ENCODE assay signal across 27 cellular contexts in the genomic region with DNA sequence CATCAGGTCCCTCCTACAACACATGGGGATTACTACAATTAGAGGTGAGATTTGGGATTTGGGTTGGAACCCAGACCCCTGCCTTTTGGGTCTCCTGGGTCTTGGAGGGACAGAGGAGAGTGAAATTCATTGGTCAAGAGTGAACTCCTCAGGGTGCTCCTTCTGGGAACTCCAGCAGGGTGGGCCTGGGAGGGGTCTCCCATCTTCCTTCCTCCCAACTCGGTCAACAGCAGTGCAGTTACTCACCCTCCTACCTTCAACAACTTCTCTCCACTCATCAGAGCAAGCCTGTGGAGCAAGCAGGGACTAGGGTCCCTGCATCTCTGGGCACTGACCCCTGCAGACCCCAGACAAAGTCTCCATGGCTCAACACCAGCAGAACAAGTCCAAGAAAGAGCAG.
"Had no signal": no experiment of that assay in that cellular context is flagged by ENCODE, and none has a peak within 500 bp of the region (broad histone marks: within the 10 kb centered on the region; RNA-seq: fewer than 3 reads in every experiment).

No MANE protein-coding gene starts in this region.

- H3K36me3 Mint-ChIP-seq: activated naive CD8-positive, alpha-beta T cell treated with anti-CD3 and anti-CD28 coated beads for 36 hours had no signal

- H3K9me3 ChIP-seq: Peyer's patch, SJSA1, SK-N-SH had no signal

- ATAC-seq: activated T-cell treated with anti-CD3 and anti-CD28 coated beads, Interleukin-2, amount 50 U/mL, for 72 hours; activated T-helper 17 cell treated with anti-CD3 and anti-CD28 coated beads, Interleukin-2, amount 50 U/mL, for 72 hours had no signal

- H3K36me3 ChIP-seq: brain microvascular endothelial cell, Peyer's patch, SJSA1 had no signal

- H3K4me2 ChIP-seq: SK-N-SH had no signal

- DNase-seq: activated CD4-positive, alpha-beta T cell treated with anti-CD3 and anti-CD28 coated beads, Interleukin-2, amount 10 ng/mL, durations not matched to agents 24 days and 14 days; activated CD4-positive, alpha-beta T cell treated with anti-CD3 and anti-CD28 coated beads, Interleukin-2, amount 50 U/mL, for 4 hours; activated gamma-delta T cell treated with Interleukin-2 at 50 U/mL for 16 hours; activated naive CD4-positive, alpha-beta T cell treated with anti-CD3 and anti-CD28 coated beads for 36 hours; activated naive CD8-positive, alpha-beta T cell treated with anti-CD3 and anti-CD28 coated beads for 36 hours; activated T-cell treated with anti-CD3 and anti-CD28 coated beads, Interleukin-2, amount 50 U/mL, for 1 hour; activated T-cell treated with anti-CD3 and anti-CD28 coated beads, Interleukin-2, amount 50 U/mL, for 72 hours; amniotic stem cell; brain microvascular endothelial cell; Karpas-422; KBM-7; NCI-H1105; NCI-H1417 treated with DMSO at 0.1 percent for 48 hours; NCI-H1930; NCI-H2081 treated with DMSO at 0.1 percent for 48 hours; NCI-H226; NCI-H446 treated with DMSO at 0.1 percent for 48 hours; NCI-H524 treated with DMSO at 0.1 percent for 48 hours; RPMI8226; SHP77 treated with DMSO at 0.1 percent for 48 hours; SK-N-SH had no signal

- H3K4me3 Mint-ChIP-seq: activated CD4-positive, alpha-beta T cell treated with anti-CD3 and anti-CD28 coated beads, Interleukin-2, amount 10 ng/mL, durations not matched to agents 24 days and 14 days; activated naive CD4-positive, alpha-beta T cell treated with anti-CD3 and anti-CD28 coated beads for 36 hours; activated naive CD8-positive, alpha-beta T cell treated with anti-CD3 and anti-CD28 coated beads for 36 hours; activated T-cell treated with anti-CD3 and anti-CD28 coated beads, Interleukin-2, amount 50 U/mL, for 72 hours; activated T-helper 17 cell treated with anti-CD3 and anti-CD28 coated beads, Interleukin-2, amount 50 U/mL, for 72 hours; central memory CD8-positive, alpha-beta T cell; T-helper 1 cell treated with Interleukin-12 subunit alpha and Interleukin-12 subunit beta and Interleukin-4 antibody, amounts not matched to agents 30 μg/mL and 1 μg/mL, for 36 hours; T-helper 2 cell treated with Interferon-gamma antibody and Interleukin-4, amounts not matched to agents 5 μg/mL and 100 μg/mL, for 36 hours had no signal

- H3K9ac ChIP-seq: SK-N-SH had no signal

- H3K4me3 ChIP-seq: Peyer's patch, SJSA1 had no signal

- H3K4me1 Mint-ChIP-seq: activated CD4-positive, alpha-beta T cell treated with anti-CD3 and anti-CD28 coated beads, Interleukin-2, amount 10 ng/mL, durations not matched to agents 24 days and 14 days; activated naive CD8-positive, alpha-beta T cell treated with anti-CD3 and anti-CD28 coated beads for 36 hours; central memory CD8-positive, alpha-beta T cell had no signal

- H3K9me3 Mint-ChIP-seq: activated CD4-positive, alpha-beta T cell treated with anti-CD3 and anti-CD28 coated beads, Interleukin-2, amount 10 ng/mL, durations not matched to agents 24 days and 14 days; activated naive CD4-positive, alpha-beta T cell treated with anti-CD3 and anti-CD28 coated beads for 36 hours; activated naive CD8-positive, alpha-beta T cell treated with anti-CD3 and anti-CD28 coated beads for 36 hours; activated T-cell treated with anti-CD3 and anti-CD28 coated beads, Interleukin-2, amount 50 U/mL, for 72 hours; activated T-helper 17 cell treated with anti-CD3 and anti-CD28 coated beads, Interleukin-2, amount 50 U/mL, for 72 hours; central memory CD8-positive, alpha-beta T cell; T-helper 1 cell treated with Interleukin-12 subunit alpha and Interleukin-12 subunit beta and Interleukin-4 antibody, amounts not matched to agents 30 μg/mL and 1 μg/mL, for 36 hours; T-helper 2 cell treated with Interferon-gamma antibody and Interleukin-4, amounts not matched to agents 5 μg/mL and 100 μg/mL, for 36 hours had no signal

- H3K27ac ChIP-seq: brain microvascular endothelial cell, Peyer's patch, SJSA1 had no signal

- H3K27ac Mint-ChIP-seq: activated CD4-positive, alpha-beta T cell treated with anti-CD3 and anti-CD28 coated beads, Interleukin-2, amount 10 ng/mL, durations not matched to agents 24 days and 14 days; activated naive CD4-positive, alpha-beta T cell treated with anti-CD3 and anti-CD28 coated beads for 36 hours; activated naive CD8-positive, alpha-beta T cell treated with anti-CD3 and anti-CD28 coated beads for 36 hours; activated T-cell treated with anti-CD3 and anti-CD28 coated beads, Interleukin-2, amount 50 U/mL, for 72 hours; activated T-helper 17 cell treated with anti-CD3 and anti-CD28 coated beads, Interleukin-2, amount 50 U/mL, for 72 hours; T-helper 1 cell treated with Interleukin-12 subunit alpha and Interleukin-12 subunit beta and Interleukin-4 antibody, amounts not matched to agents 30 μg/mL and 1 μg/mL, for 36 hours; T-helper 2 cell treated with Interferon-gamma antibody and Interleukin-4, amounts not matched to agents 5 μg/mL and 100 μg/mL, for 36 hours had no signal

- H3K27me3 ChIP-seq: brain microvascular endothelial cell, Peyer's patch, SJSA1 had no signal
